1 cellular context compared by ENCODE assay signal in the genomic region with DNA sequence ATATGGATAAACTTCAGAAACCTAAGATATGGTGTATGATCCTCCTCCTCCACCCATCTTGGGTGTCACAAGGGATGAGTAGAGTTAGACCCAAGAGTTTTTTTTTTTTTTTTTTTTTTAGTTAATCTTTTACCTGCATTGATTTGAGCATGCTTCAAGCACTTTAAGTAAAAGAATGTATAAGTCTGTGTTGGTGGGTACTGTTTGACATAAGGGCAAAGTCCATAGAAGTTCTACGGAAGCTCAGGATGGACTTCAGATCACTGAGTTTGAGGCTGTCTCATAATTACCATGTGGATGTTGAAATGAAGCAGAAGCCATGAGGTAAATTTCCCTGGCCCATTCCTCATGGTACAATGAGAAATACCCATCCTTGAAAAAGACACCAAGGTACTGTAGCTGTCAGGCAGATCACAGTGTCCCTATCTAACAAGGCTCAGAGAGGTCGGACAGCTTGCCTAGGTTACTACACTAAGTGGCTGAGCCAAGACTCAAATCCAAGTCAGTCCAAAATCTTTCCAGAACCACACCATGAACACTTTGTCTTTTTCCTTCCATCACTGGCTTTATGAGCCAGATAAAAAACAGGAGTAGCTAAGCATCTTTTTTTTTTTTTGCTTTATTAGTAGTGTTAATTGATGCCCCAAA.
TF ChIP-seq lines count a peak whose summit lies in the region.

No MANE protein-coding gene starts in this region.

TF ChIP-seq in HepG2, 621 proteins besides CTCF, POLR2A, EP300 and RAD21 (continued from another document and continues in another):
- TF ChIP-seq, protein P1, sequence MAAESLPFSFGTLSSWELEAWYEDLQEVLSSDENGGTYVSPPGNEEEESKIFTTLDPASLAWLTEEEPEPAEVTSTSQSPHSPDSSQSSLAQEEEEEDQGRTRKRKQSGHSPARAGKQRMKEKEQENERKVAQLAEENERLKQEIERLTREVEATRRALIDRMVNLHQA (CRISPR knock-in tag; IDR thresholded peaks at IDR 0.05): no peak
- TF ChIP-seq ZNF180 (CRISPR knock-in tag; IDR thresholded peaks at IDR 0.05; ENCODE audit: borderline replicate concordance, low read depth) (no peak), KLF9 (CRISPR knock-in tag; IDR thresholded peaks at IDR 0.05; ENCODE audit: low read depth) (no peak), SMAD3 (CRISPR knock-in tag; IDR thresholded peaks at IDR 0.05) (peak; percentile 79), BRCA1 (CRISPR knock-in tag; IDR thresholded peaks at IDR 0.05) (no peak), EEA1 (CRISPR knock-in tag; IDR thresholded peaks at IDR 0.05; ENCODE audit: borderline replicate concordance) (no peak), ZNF317 (CRISPR knock-in tag; IDR thresholded peaks at IDR 0.05) (peak; percentile 77; the same call in 1 of the 2 replicates), HNF4A (CRISPR knock-in tag; IDR thresholded peaks at IDR 0.05) (peak; percentile 97), ZNF547 (CRISPR knock-in tag; IDR thresholded peaks at IDR 0.05) (no peak), ZNF644 (CRISPR knock-in tag; IDR thresholded peaks at IDR 0.05; ENCODE audit: low read depth) (peak; percentile 96), HOXA9 (CRISPR knock-in tag; IDR thresholded peaks at IDR 0.05; ENCODE audit: borderline replicate concordance) (no peak), ZNF749 (CRISPR knock-in tag; IDR thresholded peaks at IDR 0.05; ENCODE audit: borderline replicate concordance) (no peak), HOXA5 (CRISPR knock-in tag; IDR thresholded peaks at IDR 0.05) (no peak), CAMTA2 (CRISPR knock-in tag; IDR thresholded peaks at IDR 0.05; ENCODE audit: borderline replicate concordance) (no peak), ZNF20 (CRISPR knock-in tag; IDR thresholded peaks at IDR 0.05) (no peak), GPN1 (CRISPR knock-in tag; IDR thresholded peaks at IDR 0.05; ENCODE audit: borderline replicate concordance) (no peak), NFE2 (CRISPR knock-in tag; IDR thresholded peaks at IDR 0.05) (no peak), ZBTB38 (CRISPR knock-in tag; IDR thresholded peaks at IDR 0.05) (no peak), YEATS4 (CRISPR knock-in tag; IDR thresholded peaks at IDR 0.05; ENCODE audit: borderline replicate concordance) (peak; percentile 29; the same call in 1 of the 2 replicates), ZNF737 (CRISPR knock-in tag; IDR thresholded peaks at IDR 0.05; ENCODE audit: borderline replicate concordance) (no peak), RBAK (CRISPR knock-in tag; IDR thresholded peaks at IDR 0.05) (no peak), ZNF225 (CRISPR knock-in tag; IDR thresholded peaks at IDR 0.05) (no peak), ZNF441 (CRISPR knock-in tag; IDR thresholded peaks at IDR 0.05; ENCODE audit: borderline replicate concordance) (peak; percentile 58; the same call in 1 of the 2 replicates), ZNF333 (CRISPR knock-in tag; IDR thresholded peaks at IDR 0.05; ENCODE audit: borderline replicate concordance) (no peak), ZNF530 (CRISPR knock-in tag; IDR thresholded peaks at IDR 0.05; ENCODE audit: low read depth) (no peak), POLR2G (IDR thresholded peaks at IDR 0.05; ENCODE audit: low read depth, low read length) (no peak), MYNN (CRISPR knock-in tag; IDR thresholded peaks at IDR 0.05; ENCODE audit: low read depth) (no peak), HIVEP1 (CRISPR knock-in tag; IDR thresholded peaks at IDR 0.05) (no peak)
- TF ChIP-seq, protein P2, sequence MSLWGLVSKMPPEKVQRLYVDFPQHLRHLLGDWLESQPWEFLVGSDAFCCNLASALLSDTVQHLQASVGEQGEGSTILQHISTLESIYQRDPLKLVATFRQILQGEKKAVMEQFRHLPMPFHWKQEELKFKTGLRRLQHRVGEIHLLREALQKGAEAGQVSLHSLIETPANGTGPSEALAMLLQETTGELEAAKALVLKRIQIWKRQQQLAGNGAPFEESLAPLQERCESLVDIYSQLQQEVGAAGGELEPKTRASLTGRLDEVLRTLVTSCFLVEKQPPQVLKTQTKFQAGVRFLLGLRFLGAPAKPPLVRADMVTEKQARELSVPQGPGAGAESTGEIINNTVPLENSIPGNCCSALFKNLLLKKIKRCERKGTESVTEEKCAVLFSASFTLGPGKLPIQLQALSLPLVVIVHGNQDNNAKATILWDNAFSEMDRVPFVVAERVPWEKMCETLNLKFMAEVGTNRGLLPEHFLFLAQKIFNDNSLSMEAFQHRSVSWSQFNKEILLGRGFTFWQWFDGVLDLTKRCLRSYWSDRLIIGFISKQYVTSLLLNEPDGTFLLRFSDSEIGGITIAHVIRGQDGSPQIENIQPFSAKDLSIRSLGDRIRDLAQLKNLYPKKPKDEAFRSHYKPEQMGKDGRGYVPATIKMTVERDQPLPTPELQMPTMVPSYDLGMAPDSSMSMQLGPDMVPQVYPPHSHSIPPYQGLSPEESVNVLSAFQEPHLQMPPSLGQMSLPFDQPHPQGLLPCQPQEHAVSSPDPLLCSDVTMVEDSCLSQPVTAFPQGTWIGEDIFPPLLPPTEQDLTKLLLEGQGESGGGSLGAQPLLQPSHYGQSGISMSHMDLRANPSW (CRISPR knock-in tag; IDR thresholded peaks at IDR 0.05; ENCODE audit: borderline replicate concordance): no peak
- TF ChIP-seq, protein P3, sequence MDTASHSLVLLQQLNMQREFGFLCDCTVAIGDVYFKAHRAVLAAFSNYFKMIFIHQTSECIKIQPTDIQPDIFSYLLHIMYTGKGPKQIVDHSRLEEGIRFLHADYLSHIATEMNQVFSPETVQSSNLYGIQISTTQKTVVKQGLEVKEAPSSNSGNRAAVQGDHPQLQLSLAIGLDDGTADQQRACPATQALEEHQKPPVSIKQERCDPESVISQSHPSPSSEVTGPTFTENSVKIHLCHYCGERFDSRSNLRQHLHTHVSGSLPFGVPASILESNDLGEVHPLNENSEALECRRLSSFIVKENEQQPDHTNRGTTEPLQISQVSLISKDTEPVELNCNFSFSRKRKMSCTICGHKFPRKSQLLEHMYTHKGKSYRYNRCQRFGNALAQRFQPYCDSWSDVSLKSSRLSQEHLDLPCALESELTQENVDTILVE (CRISPR knock-in tag; IDR thresholded peaks at IDR 0.05): peak; percentile 84
- TF ChIP-seq, protein P4, sequence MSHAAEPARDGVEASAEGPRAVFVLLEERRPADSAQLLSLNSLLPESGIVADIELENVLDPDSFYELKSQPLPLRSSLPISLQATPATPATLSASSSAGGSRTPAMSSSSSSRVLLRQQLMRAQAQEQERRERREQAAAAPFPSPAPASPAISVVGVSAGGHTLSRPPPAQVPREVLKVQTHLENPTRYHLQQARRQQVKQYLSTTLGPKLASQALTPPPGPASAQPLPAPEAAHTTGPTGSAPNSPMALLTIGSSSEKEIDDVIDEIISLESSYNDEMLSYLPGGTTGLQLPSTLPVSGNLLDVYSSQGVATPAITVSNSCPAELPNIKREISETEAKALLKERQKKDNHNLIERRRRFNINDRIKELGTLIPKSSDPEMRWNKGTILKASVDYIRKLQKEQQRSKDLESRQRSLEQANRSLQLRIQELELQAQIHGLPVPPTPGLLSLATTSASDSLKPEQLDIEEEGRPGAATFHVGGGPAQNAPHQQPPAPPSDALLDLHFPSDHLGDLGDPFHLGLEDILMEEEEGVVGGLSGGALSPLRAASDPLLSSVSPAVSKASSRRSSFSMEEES (CRISPR knock-in tag; IDR thresholded peaks at IDR 0.05): peak; percentile 81
- TF ChIP-seq, protein P5, sequence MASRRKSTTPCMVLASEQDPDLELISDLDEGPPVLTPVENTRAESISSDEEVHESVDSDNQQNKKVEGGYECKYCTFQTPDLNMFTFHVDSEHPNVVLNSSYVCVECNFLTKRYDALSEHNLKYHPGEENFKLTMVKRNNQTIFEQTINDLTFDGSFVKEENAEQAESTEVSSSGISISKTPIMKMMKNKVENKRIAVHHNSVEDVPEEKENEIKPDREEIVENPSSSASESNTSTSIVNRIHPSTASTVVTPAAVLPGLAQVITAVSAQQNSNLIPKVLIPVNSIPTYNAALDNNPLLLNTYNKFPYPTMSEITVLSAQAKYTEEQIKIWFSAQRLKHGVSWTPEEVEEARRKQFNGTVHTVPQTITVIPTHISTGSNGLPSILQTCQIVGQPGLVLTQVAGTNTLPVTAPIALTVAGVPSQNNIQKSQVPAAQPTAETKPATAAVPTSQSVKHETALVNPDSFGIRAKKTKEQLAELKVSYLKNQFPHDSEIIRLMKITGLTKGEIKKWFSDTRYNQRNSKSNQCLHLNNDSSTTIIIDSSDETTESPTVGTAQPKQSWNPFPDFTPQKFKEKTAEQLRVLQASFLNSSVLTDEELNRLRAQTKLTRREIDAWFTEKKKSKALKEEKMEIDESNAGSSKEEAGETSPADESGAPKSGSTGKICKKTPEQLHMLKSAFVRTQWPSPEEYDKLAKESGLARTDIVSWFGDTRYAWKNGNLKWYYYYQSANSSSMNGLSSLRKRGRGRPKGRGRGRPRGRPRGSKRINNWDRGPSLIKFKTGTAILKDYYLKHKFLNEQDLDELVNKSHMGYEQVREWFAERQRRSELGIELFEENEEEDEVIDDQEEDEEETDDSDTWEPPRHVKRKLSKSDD (CRISPR knock-in tag; IDR thresholded peaks at IDR 0.05; ENCODE audit: low read depth): no peak
- TF ChIP-seq, protein P6, sequence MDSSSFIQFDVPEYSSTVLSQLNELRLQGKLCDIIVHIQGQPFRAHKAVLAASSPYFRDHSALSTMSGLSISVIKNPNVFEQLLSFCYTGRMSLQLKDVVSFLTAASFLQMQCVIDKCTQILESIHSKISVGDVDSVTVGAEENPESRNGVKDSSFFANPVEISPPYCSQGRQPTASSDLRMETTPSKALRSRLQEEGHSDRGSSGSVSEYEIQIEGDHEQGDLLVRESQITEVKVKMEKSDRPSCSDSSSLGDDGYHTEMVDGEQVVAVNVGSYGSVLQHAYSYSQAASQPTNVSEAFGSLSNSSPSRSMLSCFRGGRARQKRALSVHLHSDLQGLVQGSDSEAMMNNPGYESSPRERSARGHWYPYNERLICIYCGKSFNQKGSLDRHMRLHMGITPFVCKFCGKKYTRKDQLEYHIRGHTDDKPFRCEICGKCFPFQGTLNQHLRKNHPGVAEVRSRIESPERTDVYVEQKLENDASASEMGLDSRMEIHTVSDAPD (CRISPR knock-in tag; IDR thresholded peaks at IDR 0.05): no peak
- TF ChIP-seq, protein P7, sequence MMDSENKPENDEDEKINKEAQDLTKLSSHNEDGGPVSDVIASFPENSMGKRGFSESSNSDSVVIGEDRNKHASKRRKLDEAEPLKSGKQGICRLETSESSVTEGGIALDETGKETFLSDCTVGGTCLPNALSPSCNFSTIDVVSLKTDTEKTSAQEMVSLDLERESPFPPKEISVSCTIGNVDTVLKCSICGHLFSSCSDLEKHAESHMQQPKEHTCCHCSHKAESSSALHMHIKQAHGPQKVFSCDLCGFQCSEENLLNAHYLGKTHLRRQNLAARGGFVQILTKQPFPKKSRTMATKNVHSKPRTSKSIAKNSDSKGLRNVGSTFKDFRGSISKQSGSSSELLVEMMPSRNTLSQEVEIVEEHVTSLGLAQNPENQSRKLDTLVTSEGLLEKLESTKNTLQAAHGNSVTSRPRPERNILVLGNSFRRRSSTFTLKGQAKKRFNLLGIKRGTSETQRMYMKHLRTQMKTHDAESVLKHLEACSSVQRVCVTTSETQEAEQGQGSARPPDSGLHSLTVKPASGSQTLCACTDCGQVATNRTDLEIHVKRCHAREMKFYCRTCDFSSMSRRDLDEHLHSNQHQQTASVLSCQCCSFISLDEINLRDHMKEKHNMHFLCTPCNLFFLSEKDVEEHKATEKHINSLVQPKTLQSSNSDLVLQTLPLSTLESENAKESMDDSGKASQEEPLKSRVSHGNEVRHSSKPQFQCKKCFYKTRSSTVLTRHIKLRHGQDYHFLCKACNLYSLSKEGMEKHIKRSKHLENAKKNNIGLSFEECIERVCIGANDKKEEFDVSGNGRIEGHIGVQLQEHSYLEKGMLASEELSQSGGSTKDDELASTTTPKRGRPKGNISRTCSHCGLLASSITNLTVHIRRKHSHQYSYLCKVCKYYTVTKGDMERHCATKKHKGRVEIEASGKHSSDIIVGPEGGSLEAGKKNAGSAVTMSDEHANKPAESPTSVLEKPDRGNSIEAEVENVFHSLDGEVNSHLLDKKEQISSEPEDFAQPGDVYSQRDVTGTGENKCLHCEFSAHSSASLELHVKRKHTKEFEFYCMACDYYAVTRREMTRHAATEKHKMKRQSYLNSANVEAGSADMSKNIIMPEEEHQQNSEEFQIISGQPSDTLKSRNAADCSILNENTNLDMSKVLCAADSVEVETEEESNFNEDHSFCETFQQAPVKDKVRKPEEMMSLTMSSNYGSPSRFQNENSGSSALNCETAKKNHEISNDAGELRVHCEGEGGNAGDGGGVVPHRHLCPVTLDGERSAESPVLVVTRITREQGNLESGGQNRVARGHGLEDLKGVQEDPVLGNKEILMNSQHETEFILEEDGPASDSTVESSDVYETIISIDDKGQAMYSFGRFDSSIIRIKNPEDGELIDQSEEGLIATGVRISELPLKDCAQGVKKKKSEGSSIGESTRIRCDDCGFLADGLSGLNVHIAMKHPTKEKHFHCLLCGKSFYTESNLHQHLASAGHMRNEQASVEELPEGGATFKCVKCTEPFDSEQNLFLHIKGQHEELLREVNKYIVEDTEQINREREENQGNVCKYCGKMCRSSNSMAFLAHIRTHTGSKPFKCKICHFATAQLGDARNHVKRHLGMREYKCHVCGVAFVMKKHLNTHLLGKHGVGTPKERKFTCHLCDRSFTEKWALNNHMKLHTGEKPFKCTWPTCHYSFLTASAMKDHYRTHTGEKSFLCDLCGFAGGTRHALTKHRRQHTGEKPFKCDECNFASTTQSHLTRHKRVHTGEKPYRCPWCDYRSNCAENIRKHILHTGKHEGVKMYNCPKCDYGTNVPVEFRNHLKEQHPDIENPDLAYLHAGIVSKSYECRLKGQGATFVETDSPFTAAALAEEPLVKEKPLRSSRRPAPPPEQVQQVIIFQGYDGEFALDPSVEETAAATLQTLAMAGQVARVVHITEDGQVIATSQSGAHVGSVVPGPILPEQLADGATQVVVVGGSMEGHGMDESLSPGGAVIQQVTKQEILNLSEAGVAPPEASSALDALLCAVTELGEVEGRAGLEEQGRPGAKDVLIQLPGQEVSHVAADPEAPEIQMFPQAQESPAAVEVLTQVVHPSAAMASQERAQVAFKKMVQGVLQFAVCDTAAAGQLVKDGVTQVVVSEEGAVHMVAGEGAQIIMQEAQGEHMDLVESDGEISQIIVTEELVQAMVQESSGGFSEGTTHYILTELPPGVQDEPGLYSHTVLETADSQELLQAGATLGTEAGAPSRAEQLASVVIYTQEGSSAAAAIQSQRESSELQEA (CRISPR knock-in tag; IDR thresholded peaks at IDR 0.05; ENCODE audit: not compliant biosample characterization): no peak
- TF ChIP-seq, protein P8, sequence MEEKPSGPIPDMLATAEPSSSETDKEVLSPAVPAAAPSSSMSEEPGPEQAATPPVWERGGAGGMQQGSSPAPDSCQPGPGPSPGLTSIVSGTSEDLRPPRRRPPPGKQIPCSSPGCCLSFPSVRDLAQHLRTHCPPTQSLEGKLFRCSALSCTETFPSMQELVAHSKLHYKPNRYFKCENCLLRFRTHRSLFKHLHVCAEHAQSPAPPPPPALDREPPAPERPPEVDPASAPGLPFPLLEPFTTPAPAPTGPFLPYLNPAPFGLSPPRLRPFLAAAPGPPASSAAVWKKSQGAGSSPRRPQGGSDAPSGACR (CRISPR knock-in tag; IDR thresholded peaks at IDR 0.05): 0 out of 2 replicates have a peak, but pooled peaks have one; percentile 35
- TF ChIP-seq, protein P9, sequence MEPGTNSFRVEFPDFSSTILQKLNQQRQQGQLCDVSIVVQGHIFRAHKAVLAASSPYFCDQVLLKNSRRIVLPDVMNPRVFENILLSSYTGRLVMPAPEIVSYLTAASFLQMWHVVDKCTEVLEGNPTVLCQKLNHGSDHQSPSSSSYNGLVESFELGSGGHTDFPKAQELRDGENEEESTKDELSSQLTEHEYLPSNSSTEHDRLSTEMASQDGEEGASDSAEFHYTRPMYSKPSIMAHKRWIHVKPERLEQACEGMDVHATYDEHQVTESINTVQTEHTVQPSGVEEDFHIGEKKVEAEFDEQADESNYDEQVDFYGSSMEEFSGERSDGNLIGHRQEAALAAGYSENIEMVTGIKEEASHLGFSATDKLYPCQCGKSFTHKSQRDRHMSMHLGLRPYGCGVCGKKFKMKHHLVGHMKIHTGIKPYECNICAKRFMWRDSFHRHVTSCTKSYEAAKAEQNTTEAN (CRISPR knock-in tag; conservative IDR thresholded peaks at IDR 0.05): no peak
